Comparison of ENCODE assay signal across 26 cellular contexts in the genomic region with DNA sequence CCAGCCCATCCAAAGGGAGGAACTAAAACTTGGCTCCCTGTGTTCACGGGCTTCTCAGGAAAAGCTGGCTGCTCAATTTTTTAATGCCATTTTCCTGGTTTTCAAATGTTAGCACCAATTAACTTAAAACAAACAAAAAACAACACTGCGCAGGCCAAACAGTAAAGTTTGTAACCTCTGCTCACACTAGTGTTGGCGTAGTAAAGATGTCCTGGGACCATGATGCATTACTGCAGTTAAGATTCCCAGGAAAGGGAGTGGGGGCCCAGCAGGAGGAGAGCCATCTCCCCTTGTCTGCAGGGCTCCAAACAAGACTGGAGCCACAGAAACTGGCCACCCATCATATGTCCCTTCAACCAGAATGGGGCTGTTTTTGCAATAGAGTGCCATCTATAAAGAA.
"Had no signal": no experiment of that assay in that cellular context is flagged by ENCODE, and none has a peak within 500 bp of the region (broad histone marks: within the 10 kb centered on the region; RNA-seq: fewer than 3 reads in every experiment).

No MANE protein-coding gene starts in this region.

- DNase-seq: glutamatergic neuron; heart left ventricle; islet precursor cell; left lung; lower lobe of right lung; mammary epithelial cell; mesendoderm; naive thymus-derived CD4-positive, alpha-beta T cell; occipital lobe; ovary; right lobe of liver; stimulated activated CD4-positive, alpha-beta T cell treated with anti-CD3 and anti-CD28 coated beads, Interleukin-2, amount 100 ng/mL, for 24 hours; stimulated activated CD4-positive, alpha-beta T cell treated with anti-CD3 and anti-CD28 coated beads, Interleukin-4, amount 100 ng/mL, for 1 hour; stimulated activated naive B cell treated with anti-CD40 and anti-IgM and Interleukin-4, amounts not matched to agents 10 μg/mL and 1 μg/mL and 100 μg/mL, for 72 hours; stimulated activated naive CD8-positive, alpha-beta T cell treated with anti-CD3 and anti-CD28 coated beads, Interleukin-15, Interleukin-2, amounts not matched to agents 100 U/mL and 50 U/mL, for 24 hours; stomach; testis; thyroid gland; transverse colon; upper lobe of left lung had no signal

- H3K4me1 ChIP-seq: heart left ventricle, left lung, lower lobe of right lung, right atrium auricular region, right lobe of liver, stomach, testis, thyroid gland, transverse colon, upper lobe of left lung, vagina had no signal

- ATAC-seq: heart left ventricle; left lung; lower lobe of right lung; naive thymus-derived CD4-positive, alpha-beta T cell; natural killer cell treated with Interleukin-12 subunit alpha and Interleukin-12 subunit beta and Interleukin-15 and Interleukin-18, amount 100 ng/mL, for 72 hours; right lobe of liver; stimulated activated naive B cell treated with anti-CD40 and anti-IgM and Interleukin-4, amounts not matched to agents 10 μg/mL and 1 μg/mL and 100 μg/mL, for 72 hours; stimulated activated naive CD8-positive, alpha-beta T cell treated with anti-CD3 and anti-CD28 coated beads, Interleukin-15, Interleukin-2, amounts not matched to agents 100 U/mL and 50 U/mL, for 24 hours had no signal

- H3K27me3 Mint-ChIP-seq: naive thymus-derived CD4-positive, alpha-beta T cell; natural killer cell treated with Interleukin-12 subunit alpha and Interleukin-12 subunit beta and Interleukin-15 and Interleukin-18, amount 100 ng/mL, for 72 hours; progenitor cell of endocrine pancreas; stimulated activated naive B cell treated with anti-CD40 and anti-IgM and Interleukin-4, amounts not matched to agents 10 μg/mL and 1 μg/mL and 100 μg/mL, for 72 hours had no signal

- H3K27ac Mint-ChIP-seq: mesothelial cell of epicardium; naive thymus-derived CD4-positive, alpha-beta T cell; natural killer cell treated with Interleukin-12 subunit alpha and Interleukin-12 subunit beta and Interleukin-15 and Interleukin-18, amount 100 ng/mL, for 72 hours; stimulated activated naive B cell treated with anti-CD40 and anti-IgM and Interleukin-4, amounts not matched to agents 10 μg/mL and 1 μg/mL and 100 μg/mL, for 72 hours had no signal

- H3K4me3 ChIP-seq: heart left ventricle, left lung, lower lobe of right lung, ovary, right atrium auricular region, right lobe of liver, smooth muscle cell, stomach, testis, thyroid gland, transverse colon, upper lobe of left lung, vagina had no signal

- H3K9me3 Mint-ChIP-seq: natural killer cell treated with Interleukin-12 subunit alpha and Interleukin-12 subunit beta and Interleukin-15 and Interleukin-18, amount 100 ng/mL, for 72 hours had no signal

- H3K4me1 Mint-ChIP-seq: naive thymus-derived CD4-positive, alpha-beta T cell; stimulated activated naive B cell treated with anti-CD40 and anti-IgM and Interleukin-4, amounts not matched to agents 10 μg/mL and 1 μg/mL and 100 μg/mL, for 72 hours had no signal

- H3K36me3 ChIP-seq: heart left ventricle, left lung, lower lobe of right lung, ovary, right atrium auricular region, right lobe of liver, stomach, thyroid gland, transverse colon, upper lobe of left lung, vagina had no signal

- H3K36me3 Mint-ChIP-seq: mesothelial cell of epicardium; natural killer cell treated with Interleukin-12 subunit alpha and Interleukin-12 subunit beta and Interleukin-15 and Interleukin-18, amount 100 ng/mL, for 72 hours had no signal

- H3K4me3 Mint-ChIP-seq: mesothelial cell of epicardium; naive thymus-derived CD4-positive, alpha-beta T cell; natural killer cell treated with Interleukin-12 subunit alpha and Interleukin-12 subunit beta and Interleukin-15 and Interleukin-18, amount 100 ng/mL, for 72 hours; stimulated activated naive B cell treated with anti-CD40 and anti-IgM and Interleukin-4, amounts not matched to agents 10 μg/mL and 1 μg/mL and 100 μg/mL, for 72 hours had no signal

- H3K9me3 ChIP-seq: ovary, right lobe of liver, testis, thyroid gland, transverse colon, vagina had no signal
